ENCODE assay signal across 8 cellular contexts in the genomic region with DNA sequence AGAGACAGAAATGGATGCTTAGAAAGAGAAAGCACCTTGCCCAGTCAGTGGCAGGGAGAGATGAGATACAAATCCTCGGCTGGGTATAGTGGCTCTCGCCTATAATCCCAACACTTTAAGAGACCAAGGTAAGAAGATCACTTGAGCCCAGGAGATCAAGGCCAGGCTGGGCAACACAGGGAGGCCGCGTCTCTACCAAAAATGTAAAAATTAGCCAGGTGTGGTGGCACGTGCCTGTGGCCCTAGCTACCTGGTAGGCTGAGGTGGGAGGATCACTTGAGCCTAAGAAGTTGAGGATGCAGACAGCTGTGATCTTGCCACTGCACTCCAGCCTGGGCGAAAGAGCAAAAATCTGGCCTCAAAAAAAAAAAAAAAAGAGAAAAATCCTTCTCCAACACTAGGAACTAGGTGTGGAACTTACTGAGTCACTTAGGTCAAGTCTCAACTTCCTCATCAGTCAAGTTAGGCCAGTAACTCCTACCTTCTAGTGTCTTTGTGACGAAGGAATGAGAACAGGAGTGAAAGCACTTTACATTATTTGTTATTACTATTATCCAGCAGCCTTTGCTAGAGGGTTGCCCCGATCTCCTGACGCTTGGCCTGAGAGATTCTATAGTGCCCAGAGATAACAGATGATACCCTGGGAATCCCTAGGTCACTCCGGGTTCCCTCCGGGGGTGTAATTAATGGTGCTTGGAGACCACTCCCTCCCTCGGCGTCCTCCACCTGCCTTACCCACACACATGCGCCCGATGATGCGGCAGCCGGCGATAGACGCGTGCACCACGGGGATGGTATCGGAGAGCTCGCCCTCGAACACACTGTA. TPM values are rescaled to one million over a fixed set of nuclear protein-coding genes. Genes with fewer than 3 reads are reported as not detected.
DNase-seq lines count a peak whose midpoint lies in the region; ATAC-seq and TF ChIP-seq lines count a peak whose summit lies in the region.

No MANE protein-coding gene starts in this region.

- DNase-seq in activated T-cell treated with anti-CD3 and anti-CD28 coated beads for 4 hours (peak; percentile 27), PC-3 (no peak), neural progenitor cell (ENCODE audit: low spot score) (no peak), COLO668 (lab: John Stamatoyannopoulos, UW; ENCODE audit: unreplicated experiment) (no peak), COR-L47 (lab: John Stamatoyannopoulos, UW) (no peak)
- DNase-seq in activated T-cell treated with anti-CD3 and anti-CD28 coated beads, Interleukin-2, amount 50 U/mL, for 1 hour = no peak
- DNase-seq in activated CD4-positive, alpha-beta T cell treated with anti-CD3 and anti-CD28 coated beads for 1 hour = no peak

- H2AFZ ChIP-seq in PC-3 (ENCODE audit: low read length) (peak overlapping the region; percentile 96; the same call in 1 of the 2 replicates), neural progenitor cell (replicated peaks) (no peak overlapping the region)

- peaks cover 7% of the 10 kb centered on the region; the same call in 1 of the 2 replicates for H4K20me1 ChIP-seq in PC-3 (ENCODE audit: low read length)
- peaks cover 12% of the 10 kb centered on the region for H4K20me1 ChIP-seq in neural progenitor cell (ENCODE audit: low read depth)

- H3K27ac Mint-ChIP-seq in neural progenitor cell = no peak overlapping the region

- H3K4me3 Mint-ChIP-seq in neural progenitor cell = peak overlapping the region; percentile 89

- H3K9me3 ChIP-seq in PC-3 (ENCODE audit: low read length) = no peaks in the 10 kb centered on the region
- H3K9me3 ChIP-seq in endocrine pancreas (ENCODE audit: control insufficient read depth, low read length) = no peaks in the 10 kb centered on the region
- no peaks in the 10 kb centered on the region for H3K9me3 ChIP-seq in neural progenitor cell (ENCODE audit: low read depth)

- H3K36me3 ChIP-seq in PC-3 (ENCODE audit: low read depth, low read length) = peaks cover 32% of the 10 kb centered on the region
- H3K36me3 ChIP-seq in endocrine pancreas (ENCODE audit: control insufficient read depth, insufficient read depth, low read length) = peaks cover 2% of the 10 kb centered on the region
- no peaks in the 10 kb centered on the region for H3K36me3 ChIP-seq in neural progenitor cell

- TSS peak; percentile 63 for BruUV-seq in PC-3 (replicated peaks; lab: Mats Ljungman, UMichigan)

- peak overlapping the region; percentile 98 for H3K4me3 ChIP-seq in PC-3 (ENCODE audit: low read length)
- peak overlapping the region; percentile 80 for H3K4me3 ChIP-seq in endocrine pancreas (ENCODE audit: control insufficient read depth, insufficient read depth, low read length)
- H3K4me3 ChIP-seq in neural progenitor cell = peak overlapping the region; percentile 83

- H3K79me2 ChIP-seq in PC-3 (ENCODE audit: low read length) (peaks cover 42% of the 10 kb centered on the region), neural progenitor cell (ENCODE audit: low read depth) (peaks cover 32% of the 10 kb centered on the region)

- POLR2A ChIA-PET in PC-3 (lab: Charles Lee; ENCODE audit: unreplicated experiment) = no interaction called here

- CTCF ChIA-PET in PC-3 (lab: Charles Lee) = interaction anchor here (1.0 kb wide), 1 partner anchor 187 kb away, joined by 11 read pairs; no protein-coding TSS in a partner anchor

- peak overlapping the region; percentile 98 for H3K9ac ChIP-seq in PC-3 (ENCODE audit: low read length)
- peak overlapping the region; percentile 90 for H3K9ac ChIP-seq in endocrine pancreas (ENCODE audit: control insufficient read depth, insufficient read depth, low read length)
- peak overlapping the region; percentile 68 for H3K9ac ChIP-seq in neural progenitor cell

- H3K27ac ChIP-seq in PC-3 (ENCODE audit: low read length) = peak overlapping the region; percentile 72
- no peak overlapping the region for H3K27ac ChIP-seq in neural progenitor cell

- H3F3A ChIP-seq in PC-3 (ENCODE audit: low read length, unreplicated experiment) = peaks cover 16% of the 10 kb centered on the region
- peaks cover 14% of the 10 kb centered on the region for H3F3A ChIP-seq in neural progenitor cell (ENCODE audit: low read depth)

- peaks cover 3% of the 10 kb centered on the region for H3K27me3 Mint-ChIP-seq in neural progenitor cell (ENCODE audit: insufficient read depth, low read depth)

- H3K9me2 ChIP-seq in PC-3 (replicated peaks; ENCODE audit: low read length) = no peaks in the 10 kb centered on the region

- ATAC-seq in PC-3 = peak; percentile 12

- no peaks in the 10 kb centered on the region for H3K9me3 Mint-ChIP-seq in neural progenitor cell

- H3K4me1 ChIP-seq in PC-3 (ENCODE audit: insufficient read depth, low read length) = peaks cover 16% of the 10 kb centered on the region
- H3K4me1 ChIP-seq in endocrine pancreas (ENCODE audit: control insufficient read depth, insufficient read depth, low read length) = no peaks in the 10 kb centered on the region
- peaks cover 6% of the 10 kb centered on the region for H3K4me1 ChIP-seq in neural progenitor cell

- peaks cover 29% of the 10 kb centered on the region for H3K4me1 Mint-ChIP-seq in neural progenitor cell

- H3K4me2 ChIP-seq in PC-3 (ENCODE audit: low read length) = peak overlapping the region; percentile 95
- H3K4me2 ChIP-seq in neural progenitor cell = peak overlapping the region; percentile 98

- H3K36me3 Mint-ChIP-seq in neural progenitor cell = peaks cover 18% of the 10 kb centered on the region

- H3K27me3 ChIP-seq in PC-3 (ENCODE audit: low read length) (no peaks in the 10 kb centered on the region), endocrine pancreas (ENCODE audit: control insufficient read depth, insufficient read depth, low read length) (no peaks in the 10 kb centered on the region), neural progenitor cell (no peaks in the 10 kb centered on the region)

- no peak for TF ChIP-seq CTCF in PC-3 (conservative IDR thresholded peaks at IDR 0.05; ENCODE audit: low read depth, low read length)
- TF ChIP-seq CTCF in neural progenitor cell (IDR thresholded peaks at IDR 0.05) = no peak

- intact Hi-C loops in PC-3 (cut with micrococcal nuclease) = loop anchor here (2.0 kb wide), 1 partner anchor 19 kb away; no protein-coding TSS in a partner anchor

RNA-seq across cellular contexts. Expression of a gene that starts 0.9 kb away (rescaled TPM):
- total RNA-seq in PC-3 (2014; rRNA removed) (292 and 294 TPM in 2 replicates), neural progenitor cell (ENCODE audit: low replicate concordance) (47.5 and 71.4 TPM in 2 replicates)

RNA-seq across cellular contexts. Expression of a gene that starts 5.7 kb away (rescaled TPM):
- total RNA-seq in PC-3 (2014; rRNA removed) (19.5 and 22.7 TPM in 2 replicates), neural progenitor cell (ENCODE audit: low replicate concordance) (2.9 and 12.0 TPM in 2 replicates)

RNA-seq across cellular contexts. Expression of a gene that starts 8.6 kb away (rescaled TPM):
- 0.12 TPM in 1 of 2 replicates, not detected in the other for total RNA-seq in PC-3 (2014; rRNA removed)
- total RNA-seq in neural progenitor cell (ENCODE audit: low replicate concordance) = not detected in 2 replicates

RNA-seq across cellular contexts. Expression of a gene that starts 57.2 kb away (rescaled TPM):
- total RNA-seq in PC-3 (2014; rRNA removed) (0.52 and 0.91 TPM in 2 replicates), neural progenitor cell (ENCODE audit: low replicate concordance) (1.4 and 1.9 TPM in 2 replicates)
